Comparison of ENCODE assay signal across 14 cellular contexts in genomic region chr20:44548171-44548678, GRCh38. TPM values are rescaled to one million over a fixed set of nuclear protein-coding genes. Genes with fewer than 3 reads are reported as not detected.
A peak's percentile ranks its signal among the peaks of the same experiment; 100 is the strongest.
DNase-seq lines count a peak whose midpoint lies in the region; ATAC-seq and TF ChIP-seq lines count a peak whose summit lies in the region.
"Had no signal": no experiment of that assay in that cellular context is flagged by ENCODE, and none has a peak within 500 bp of the region (broad histone marks: within the 10 kb centered on the region; RNA-seq: fewer than 3 reads in every experiment).

No MANE protein-coding gene starts in this region.

- no peaks in the 10 kb centered on the region for H3K9me2 ChIP-seq in PC-3 (replicated peaks; ENCODE audit: low read length)

- BruUV-seq in PC-3 (replicated peaks; lab: Mats Ljungman, UMichigan), result no TSS peak

- H3K27ac ChIP-seq in PC-3 (ENCODE audit: low read length), result no peak overlapping the region
- no peak overlapping the region for H3K27ac ChIP-seq in fibroblast of lung (ENCODE audit: insufficient read depth, low read length)
- H3K27ac ChIP-seq in rectal smooth muscle tissue (ENCODE audit: low read depth, low read length), result peak overlapping the region; percentile 81

- no peaks in the 10 kb centered on the region for H3F3A ChIP-seq in PC-3 (ENCODE audit: low read length, unreplicated experiment)

- TF ChIP-seq CTCF in PC-3 (conservative IDR thresholded peaks at IDR 0.05; ENCODE audit: low read depth, low read length), result no peak
- no peak for TF ChIP-seq CTCF in fibroblast of lung (conservative IDR thresholded peaks at IDR 0.05 in 1 of 2, IDR thresholded peaks at IDR 0.05 in 1 of 2; ENCODE audit: low read depth in 1 of 2, low read length in 2 of 2)

- POLR2A ChIA-PET in PC-3 (lab: Charles Lee; ENCODE audit: unreplicated experiment), result interaction anchor here (0.6 kb wide), 1 partner anchor 339 kb away, joined by 3 read pairs; no protein-coding TSS in a partner anchor

- H3K9ac ChIP-seq in PC-3 (ENCODE audit: low read length) (no peak overlapping the region), fibroblast of lung (ENCODE audit: insufficient read depth, low read length) (no peak overlapping the region), rectal smooth muscle tissue (ENCODE audit: low read length) (no peak overlapping the region)

- H3K9me3 ChIP-seq in PC-3 (ENCODE audit: low read length), result no peaks in the 10 kb centered on the region
- no peaks in the 10 kb centered on the region for H3K9me3 ChIP-seq in fibroblast of lung (ENCODE audit: control insufficient read depth, insufficient read depth, low read depth, low read length)

- H3K36me3 ChIP-seq in PC-3 (ENCODE audit: low read depth, low read length) (no peaks in the 10 kb centered on the region), fibroblast of lung (ENCODE audit: control insufficient read depth, insufficient read depth, low read length) (no peaks in the 10 kb centered on the region), rectal smooth muscle tissue (ENCODE audit: control insufficient read depth, insufficient read depth, low read length) (no peaks in the 10 kb centered on the region)

- H3K4me1 ChIP-seq in PC-3 (ENCODE audit: insufficient read depth, low read length), result peaks cover 27% of the 10 kb centered on the region
- peaks cover 14% of the 10 kb centered on the region for H3K4me1 ChIP-seq in fibroblast of lung (ENCODE audit: control insufficient read depth, extremely low read depth, insufficient read depth, low read length)
- H3K4me1 ChIP-seq in rectal smooth muscle tissue (ENCODE audit: control insufficient read depth, insufficient read depth, low read length), result peaks cover 20% of the 10 kb centered on the region

- H4K20me1 ChIP-seq in PC-3 (ENCODE audit: low read length), result 0 out of 2 replicates have a peak, but pooled peaks cover 4% of the 10 kb centered on the region
- no peaks in the 10 kb centered on the region for H4K20me1 ChIP-seq in fibroblast of lung (ENCODE audit: control insufficient read depth, extremely low read depth, insufficient read depth, low read length)

- peak; percentile 23 for DNase-seq in AG20443 (ENCODE audit: low spot score)
- DNase-seq in PC-3, result peak; percentile 18
- DNase-seq in fibroblast of lung (ENCODE audit: low read depth in 2 of 2), result no peak
- DNase-seq in T-helper 2 cell, result no peak
- no peak for DNase-seq in COLO668 (lab: John Stamatoyannopoulos, UW; ENCODE audit: unreplicated experiment)
- DNase-seq: activated gamma-delta T cell; endodermal cell; head of caudate nucleus; NCI-H1436; NCI-H510A; stimulated activated naive B cell treated with anti-CD40 and anti-IgM and Interleukin-4, amounts not matched to agents 10 μg/mL and 1 μg/mL and 100 μg/mL, for 72 hours had no signal

- H3K4me3 ChIP-seq in PC-3 (ENCODE audit: low read length) (no peak overlapping the region), fibroblast of lung (replicated peaks in 1 of 4; ENCODE audit: control extremely low read depth in 1 of 4, insufficient read depth in 1 of 4, low read depth in 3 of 4, low read length in 4 of 4) (no peak overlapping the region), rectal smooth muscle tissue (ENCODE audit: low read length) (no peak overlapping the region)

- H2AFZ ChIP-seq in PC-3 (ENCODE audit: low read length) (no peak overlapping the region), fibroblast of lung (ENCODE audit: low read length) (no peak overlapping the region)

- H3K4me2 ChIP-seq in PC-3 (ENCODE audit: low read length), result no peak overlapping the region
- peak overlapping the region; percentile 1 for H3K4me2 ChIP-seq in fibroblast of lung (ENCODE audit: extremely low read depth, insufficient read depth, low read length)

- ATAC-seq in PC-3 (peak; percentile 52), HG03520 (IDR thresholded peaks at IDR 0.05; ENCODE audit: unreplicated experiment) (no peak), HG03342 (IDR thresholded peaks at IDR 0.05; ENCODE audit: unreplicated experiment) (no peak)
- ATAC-seq: stimulated activated naive B cell treated with anti-CD40 and anti-IgM and Interleukin-4, amounts not matched to agents 10 μg/mL and 1 μg/mL and 100 μg/mL, for 72 hours had no signal

- CTCF ChIA-PET in PC-3 (lab: Charles Lee), result interaction anchor here (0.6 to 0.7 kb wide), 2 partner anchors 9 to 62 kb away, joined by 3 read pairs; no protein-coding TSS in a partner anchor

- H3K27me3 ChIP-seq in PC-3 (ENCODE audit: low read length), result no peaks in the 10 kb centered on the region
- H3K27me3 ChIP-seq in fibroblast of lung (ENCODE audit: control insufficient read depth, insufficient read depth, low read length), result no peaks in the 10 kb centered on the region
- H3K27me3 ChIP-seq in rectal smooth muscle tissue (ENCODE audit: control insufficient read depth, insufficient read depth, low read length), result no peaks in the 10 kb centered on the region

- H3K79me2 ChIP-seq in PC-3 (ENCODE audit: low read length) (no peaks in the 10 kb centered on the region), fibroblast of lung (ENCODE audit: control insufficient read depth, insufficient read depth, low read length) (no peaks in the 10 kb centered on the region)

- intact Hi-C loops in PC-3 (cut with micrococcal nuclease), result no loop called here

RNA-seq across cellular contexts. Expression of gene SERINC3, which starts 26.4 kb away (rescaled TPM):
- total RNA-seq in PC-3 (2014; rRNA removed), result 75.4 and 92.6 TPM in 2 replicates
- total RNA-seq in fibroblast of lung, result 107 and 120 TPM in 2 replicates
- 194 and 238 TPM in 2 replicates for polyA plus RNA-seq in fibroblast of lung
- polyA plus RNA-seq in fibroblast of lung (2012), result 83.7 and 104 TPM in 2 replicates
- 240 and 260 TPM in 2 replicates for polyA minus RNA-seq in fibroblast of lung (ENCODE audit: low replicate concordance)

RNA-seq across cellular contexts. Expression of gene PKIG, which starts 34.2 kb away (rescaled TPM):
- total RNA-seq in PC-3 (2014; rRNA removed), result 47.5 and 49.2 TPM in 2 replicates
- 140 and 234 TPM in 2 replicates for total RNA-seq in fibroblast of lung
- 132 and 192 TPM in 2 replicates for polyA plus RNA-seq in fibroblast of lung
- 142 and 224 TPM in 2 replicates for polyA plus RNA-seq in fibroblast of lung (2012)
- 109 and 149 TPM in 2 replicates for polyA minus RNA-seq in fibroblast of lung (ENCODE audit: low replicate concordance)

Comparison
In these comparisons a context has a peak if more than half of its experiments do, and no peak if none do; other contexts are left out.
1. DNase-seq: peak in AG20443 (single experiment) and PC-3 (single experiment); none in fibroblast of lung (0 of 2), T-helper 2 cell (0 of 5) and COLO668 (single experiment).